17 cellular contexts compared by ENCODE assay signal in the genomic region with DNA sequence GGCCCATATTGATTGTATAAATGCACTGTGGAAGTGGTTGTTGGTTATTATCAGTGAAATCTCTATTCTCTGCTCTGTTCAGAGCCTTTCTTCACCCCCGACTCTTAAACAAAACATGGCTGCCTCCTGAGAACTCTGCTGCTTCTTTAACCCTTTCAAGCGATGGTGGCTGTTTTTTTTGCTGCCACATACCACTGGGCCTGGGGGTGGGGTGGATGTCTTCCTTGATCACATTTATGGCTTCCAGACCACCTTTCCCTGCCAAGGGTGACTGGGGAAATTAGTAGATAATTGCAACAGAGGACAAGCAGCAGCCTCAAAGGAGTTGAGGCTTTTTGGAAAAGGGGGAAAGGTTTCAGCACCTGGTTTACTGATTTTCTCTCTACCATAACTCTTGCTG. TPM values are rescaled to one million over a fixed set of nuclear protein-coding genes. Genes with fewer than 3 reads are reported as not detected.
DNase-seq lines count a peak whose midpoint lies in the region; ATAC-seq and TF ChIP-seq lines count a peak whose summit lies in the region.
"Had no signal": no experiment of that assay in that cellular context is flagged by ENCODE, and none has a peak within 500 bp of the region (broad histone marks: within the 10 kb centered on the region; RNA-seq: fewer than 3 reads in every experiment).

No MANE protein-coding gene starts in this region.

- H3K18ac ChIP-seq in H9 (ENCODE audit: insufficient read length, low read depth, low read length) = no peak overlapping the region

- POLR2A ChIA-PET in SK-N-SH (lab: Yijun Ruan, JAX) = no interaction called here
- POLR2A ChIA-PET in CD8-positive, alpha-beta memory T cell (lab: Charles Lee) = no interaction called here

- no peak overlapping the region for H3T11ph ChIP-seq in H9 (ENCODE audit: low read length)

- no peak overlapping the region for H3K27ac ChIP-seq in H9 (ENCODE audit: insufficient read length, low read depth, low read length)
- H3K27ac ChIP-seq in SK-N-SH (ENCODE audit: low read depth in 2 of 2, low read length in 1 of 2) = peak overlapping the region in 1 of 2 experiments; percentile 17; a peak in 1 of 4 replicates
- no peak overlapping the region for H3K27ac ChIP-seq in CD8-positive, alpha-beta memory T cell (ENCODE audit: low read depth, low read length)
- H3K27ac ChIP-seq: C4-2B had no signal

- H3K4me3 ChIP-seq in SK-N-SH (ENCODE audit: low read depth in 2 of 2, low read length in 1 of 2) = no peak overlapping the region
- no peak overlapping the region for H3K4me3 ChIP-seq in CD8-positive, alpha-beta memory T cell (ENCODE audit: low read length)
- H3K4me3 ChIP-seq: GM23338 had no signal

- H3K9ac ChIP-seq in H9 (ENCODE audit: extremely low read depth, insufficient read length, low read length) = no peak overlapping the region
- H3K9ac ChIP-seq in SK-N-SH = no peak overlapping the region

- H3K36me3 Mint-ChIP-seq in H9 (ENCODE audit: insufficient read depth in 1 of 3, low read depth in 3 of 3) = peaks cover 52 to 91% (median 87%) of the 10 kb centered on the region in 3 experiments
- peaks cover 64% of the 10 kb centered on the region for H3K36me3 Mint-ChIP-seq in endothelial cell (ENCODE audit: low read depth, unreplicated experiment)
- peaks cover 9 to 85% (median 36%) of the 10 kb centered on the region in 3 donors for H3K36me3 Mint-ChIP-seq in CD8-positive, alpha-beta memory T cell

- H3K9me3 ChIP-seq in H9 (ENCODE audit: control insufficient read depth, low read depth, low read length) (no peaks in the 10 kb centered on the region), SK-N-SH (no peaks in the 10 kb centered on the region)
- no peaks in the 10 kb centered on the region for H3K9me3 ChIP-seq in CD8-positive, alpha-beta memory T cell (ENCODE audit: low read length)

- no peaks in the 10 kb centered on the region for H3K27me3 ChIP-seq in H9 (ENCODE audit: insufficient read depth, low read length)
- no peaks in the 10 kb centered on the region for H3K27me3 ChIP-seq in SK-N-SH (ENCODE audit: insufficient read depth)
- H3K27me3 ChIP-seq in CD8-positive, alpha-beta memory T cell (ENCODE audit: insufficient read depth, low read length, poor library complexity, severe bottlenecking) = no peaks in the 10 kb centered on the region

- peaks cover 62 to 80% of the 10 kb centered on the region in 2 experiments for H3K36me3 ChIP-seq in SK-N-SH (replicated peaks in 1 of 2; ENCODE audit: control insufficient read depth in 1 of 2, insufficient read depth in 2 of 2, low read length in 1 of 2)
- peaks cover 23% of the 10 kb centered on the region for H3K36me3 ChIP-seq in CD8-positive, alpha-beta memory T cell (ENCODE audit: insufficient read depth, low read length)

- no peak overlapping the region for H4K8ac ChIP-seq in H9 (replicated peaks; ENCODE audit: insufficient read length, low read depth, low read length)

- no CpG with 5 or more reads among the region's 2 CpGs for WGBS in H9 (ENCODE audit: extremely low coverage, insufficient read length, low lambda C conversion rate)
- WGBS in SK-N-SH (ENCODE audit: low lambda C conversion rate) = 76% methylated on average over 2 of the region's 2 CpGs

- no peak overlapping the region for H3K56ac ChIP-seq in H9 (ENCODE audit: insufficient read length, low read depth, low read length)

- H2BK12ac ChIP-seq in H9 (ENCODE audit: insufficient read length, low read depth, low read length) = no peak overlapping the region

- H3K27me3 Mint-ChIP-seq in H9 (ENCODE audit: low read depth) (no peaks in the 10 kb centered on the region), endothelial cell (ENCODE audit: unreplicated experiment) (no peaks in the 10 kb centered on the region)
- no peaks in the 10 kb centered on the region for H3K27me3 Mint-ChIP-seq in CD8-positive, alpha-beta memory T cell
- H3K27me3 Mint-ChIP-seq: CD4-positive, alpha-beta T cell; IgD-negative memory B cell had no signal

- H4K91ac ChIP-seq in H9 (ENCODE audit: insufficient read length, low read depth, low read length) = no peak overlapping the region

- H3K4me1 Mint-ChIP-seq in H9 (no peaks in the 10 kb centered on the region), endothelial cell (ENCODE audit: unreplicated experiment) (peaks cover 35% of the 10 kb centered on the region)
- H3K4me1 Mint-ChIP-seq in CD8-positive, alpha-beta memory T cell = peaks cover 0 to 5% (median 0%) of the 10 kb centered on the region in 3 donors
- H3K4me1 Mint-ChIP-seq: GM23338, IgD-negative memory B cell had no signal

- no peak for TF ChIP-seq CTCF in H9 (conservative IDR thresholded peaks at IDR 0.05)
- no peak for TF ChIP-seq CTCF in SK-N-SH (IDR thresholded peaks at IDR 0.05)
- TF ChIP-seq CTCF in endothelial cell (IDR thresholded peaks at IDR 0.05; ENCODE audit: unreplicated experiment) = no peak

- no peak for DNase-seq in H9
- peak; percentile 39 for DNase-seq in SK-N-SH
- no peak for DNase-seq in endothelial cell (ENCODE audit: low spot score)
- no peak for DNase-seq in SHP77 (lab: John Stamatoyannopoulos, UW)
- DNase-seq in CD8-positive, alpha-beta memory T cell = no peak
- no peak for DNase-seq in NCI-H2107 treated with DMSO at 0.1 percent for 48 hours (lab: John Stamatoyannopoulos, UW; ENCODE audit: unreplicated experiment)
- DNase-seq: ACHN; CD4-positive, alpha-beta T cell; DMS153; DMS79; HFFc6; KBM-7 had no signal

- no peak overlapping the region for H3K4me3 Mint-ChIP-seq in H9
- H3K4me3 Mint-ChIP-seq in endothelial cell (ENCODE audit: unreplicated experiment) = peak overlapping the region; percentile 2
- H3K4me3 Mint-ChIP-seq in CD8-positive, alpha-beta memory T cell = no peak overlapping the region
- H3K4me3 Mint-ChIP-seq: CD4-positive, alpha-beta T cell; GM23338; HFFc6; IgD-negative memory B cell had no signal

- no peak overlapping the region for H2AK5ac ChIP-seq in H9 (ENCODE audit: insufficient read length, low read length)

- no peaks in the 10 kb centered on the region for H3K23me2 ChIP-seq in H9 (ENCODE audit: insufficient read length, low read depth, low read length, poor library complexity, severe bottlenecking)

- H2BK5ac ChIP-seq in H9 (ENCODE audit: insufficient read length, low read length) = no peak overlapping the region

- H2BK15ac ChIP-seq in H9 (ENCODE audit: low read depth, low read length) = no peak overlapping the region

- CTCF ChIA-PET in SK-N-SH (lab: Yijun Ruan, JAX) = interaction anchor here (1.5 kb wide), 1 partner anchor 36 kb away, joined by 9 read pairs; no protein-coding TSS in a partner anchor
- CTCF ChIA-PET in CD8-positive, alpha-beta memory T cell (lab: Charles Lee) = interaction anchor here (1.1 kb wide), 1 partner anchor 138 kb away, joined by 3 read pairs; no protein-coding TSS in a partner anchor

- H3K9me3 Mint-ChIP-seq in H9 (no peaks in the 10 kb centered on the region), endothelial cell (ENCODE audit: unreplicated experiment) (no peaks in the 10 kb centered on the region)
- no peaks in the 10 kb centered on the region for H3K9me3 Mint-ChIP-seq in CD8-positive, alpha-beta memory T cell
- H3K9me3 Mint-ChIP-seq: CD4-positive, alpha-beta T cell; GM23338; HFFc6; IgD-negative memory B cell had no signal

- H3K4me1 ChIP-seq in H9 (ENCODE audit: insufficient read depth, low read length) = no peaks in the 10 kb centered on the region
- peaks cover 0 to 6% of the 10 kb centered on the region in 2 experiments; a peak in 1 of 4 replicates for H3K4me1 ChIP-seq in SK-N-SH (ENCODE audit: control insufficient read depth in 1 of 2, insufficient read depth in 2 of 2, low read depth in 1 of 2, low read length in 1 of 2)
- H3K4me1 ChIP-seq in CD8-positive, alpha-beta memory T cell (ENCODE audit: insufficient read depth, low read length) = no peaks in the 10 kb centered on the region

- TF ChIP-seq RAD21 in SK-N-SH (IDR thresholded peaks at IDR 0.05; ENCODE audit: low read length) = no peak

- peak overlapping the region in 2 of 3 experiments; percentile 12 to 28; a peak in 1 of 7 replicates for H3K27ac Mint-ChIP-seq in H9
- H3K27ac Mint-ChIP-seq in endothelial cell (ENCODE audit: unreplicated experiment) = no peak overlapping the region
- no peak overlapping the region for H3K27ac Mint-ChIP-seq in CD8-positive, alpha-beta memory T cell
- H3K27ac Mint-ChIP-seq: CD4-positive, alpha-beta T cell; GM23338; HFFc6; IgD-negative memory B cell had no signal

- no peaks in the 10 kb centered on the region for H4K20me1 ChIP-seq in H9 (ENCODE audit: control insufficient read depth, insufficient read depth, insufficient read length)
- H4K20me1 ChIP-seq in SK-N-SH (ENCODE audit: insufficient read depth) = no peaks in the 10 kb centered on the region; the same call in 1 of the 2 replicates

- TF ChIP-seq EP300 in SK-N-SH (IDR thresholded peaks at IDR 0.05; ENCODE audit: borderline replicate concordance in 1 of 2, low read depth in 1 of 2, low read length in 1 of 2) = peak in 1 of 2 experiments; percentile 49; a peak in 2 of 4 replicates

- no peak overlapping the region for H3K4me2 ChIP-seq in H9 (ENCODE audit: insufficient read depth, insufficient read length, low read length)
- H3K4me2 ChIP-seq in SK-N-SH = no peak overlapping the region
- H3K4me2 ChIP-seq: GM23338 had no signal

- ATAC-seq in HG03521 (IDR thresholded peaks at IDR 0.05; ENCODE audit: unreplicated experiment) = no peak
- ATAC-seq: GM23338, HCT116 had no signal

- no peak overlapping the region for H2BK120ac ChIP-seq in H9 (ENCODE audit: low read depth, low read length, poor library complexity, severe bottlenecking)

- no peak overlapping the region for H3K4ac ChIP-seq in H9 (ENCODE audit: low read depth, low read length)

- H2AFZ ChIP-seq in H9 (ENCODE audit: low read length) (no peak overlapping the region), SK-N-SH (ENCODE audit: low read depth) (no peak overlapping the region)
- H2AFZ ChIP-seq: GM23338 had no signal

- no peaks in the 10 kb centered on the region for H3K9me2 ChIP-seq in SK-N-SH

- H3K79me2 ChIP-seq in H9 (ENCODE audit: insufficient read depth, low read length) (no peaks in the 10 kb centered on the region), SK-N-SH (ENCODE audit: insufficient read depth) (peaks cover 7% of the 10 kb centered on the region)

- no peak overlapping the region for H2BK20ac ChIP-seq in H9 (ENCODE audit: low read depth, low read length, poor library complexity, severe bottlenecking)

- no peaks in the 10 kb centered on the region for H3F3A ChIP-seq in SK-N-SH (replicated peaks; ENCODE audit: insufficient read depth)

- H4K5ac ChIP-seq in H9 (ENCODE audit: insufficient read length, low read depth, low read length) = no peak overlapping the region

- no peaks in the 10 kb centered on the region for H3K79me1 ChIP-seq in H9 (ENCODE audit: insufficient read depth, low read depth, low read length, poor library complexity, severe bottlenecking)

- H3K14ac ChIP-seq in H9 (ENCODE audit: insufficient read depth, low read length) = no peak overlapping the region

- no peak overlapping the region for H3K23ac ChIP-seq in H9 (ENCODE audit: insufficient read length, low read depth, low read length)

TF ChIP-seq in SK-N-SH, 30 proteins besides CTCF, POLR2A, EP300 and RAD21 (continues in another document):
- no peak for TF ChIP-seq GABPA (IDR thresholded peaks at IDR 0.05; ENCODE audit: low read depth)

RNA-seq across cellular contexts. Expression of a gene that starts 32.8 kb away (rescaled TPM):
- total RNA-seq in H9 (2021) (37.7 and 40.3 TPM in 2 replicates), endothelial cell (ENCODE audit: unreplicated experiment) (65.1 TPM)
- 19.9 and 23.8 TPM in 2 replicates for polyA plus RNA-seq in SK-N-SH (2012; rRNA removed)
- 13.0 and 15.8 TPM in 2 replicates for polyA plus RNA-seq in SK-N-SH (2012; cell fraction: cytosol; rRNA removed)
- polyA plus RNA-seq in SK-N-SH (2012; cell fraction: nucleus; rRNA removed) = 38.8 and 45.1 TPM in 2 replicates
- 10 to 100 TPM; 30.5 to 31.6 TPM for total RNA-seq in CD8-positive, alpha-beta memory T cell
- polyA plus RNA-seq in CD8-positive, alpha-beta memory T cell = 5.7 TPM

Comparison
In these comparisons a context has a peak if more than half of its experiments do, and no peak if none do; other contexts are left out.
1. H3K27ac Mint-ChIP-seq: peak in H9 (2 of 3); none in endothelial cell (single experiment) and CD8-positive, alpha-beta memory T cell (0 of 8).